Comparison of ENCODE assay signal across 25 cellular contexts in the genomic region with DNA sequence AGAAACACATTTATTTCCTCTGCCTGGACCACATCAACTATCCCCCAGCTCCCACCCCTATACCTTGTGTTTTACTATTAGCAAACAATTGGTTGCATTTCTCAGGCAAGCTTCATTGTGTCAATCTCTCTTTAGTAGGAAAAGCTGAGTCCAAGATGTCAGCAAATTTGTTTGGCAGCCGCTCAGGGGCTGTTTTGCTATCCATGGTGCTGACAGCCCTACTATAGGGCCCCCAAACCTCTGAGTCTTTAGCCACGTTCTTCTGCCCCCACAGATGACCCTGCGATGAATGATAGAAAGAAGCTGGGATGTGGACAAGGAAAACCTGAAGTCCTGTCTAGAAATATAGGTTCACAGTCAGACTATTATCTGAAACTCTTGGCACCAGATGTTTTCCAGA. TPM values are rescaled to one million over a fixed set of nuclear protein-coding genes. Genes with fewer than 3 reads are reported as not detected.
DNase-seq lines count a peak whose midpoint lies in the region; ATAC-seq, FAIRE-seq and TF ChIP-seq lines count a peak whose summit lies in the region.
"Had no signal": no experiment of that assay in that cellular context is flagged by ENCODE, and none has a peak within 500 bp of the region (broad histone marks: within the 10 kb centered on the region; RNA-seq: fewer than 3 reads in every experiment).

No MANE protein-coding gene starts in this region.

- 18% methylated on average over 3 of the region's 3 CpGs for WGBS in HepG2 (ENCODE audit: low lambda C conversion rate)
- WGBS in thyroid gland, 2 donors, result 25 to 39% methylated on average over 3 of the region's 3 CpGs

- intact Hi-C loops in PC-3 (cut with micrococcal nuclease) (no loop called here), HepG2 (cut with micrococcal nuclease; ENCODE audit: unreplicated experiment) (no loop called here), thyroid gland (cut with DNase I) (no loop called here)

- TF ChIP-seq POLR2A in HepG2 (IDR thresholded peaks at IDR 0.05; ENCODE audit: insufficient read depth in 1 of 2, low read depth in 2 of 2, low read length in 2 of 2) (no peak), thyroid gland (IDR thresholded peaks at IDR 0.05) (no peak)

- H3K4me3 ChIP-seq in PC-3 (ENCODE audit: low read length) (no peak overlapping the region), choroid plexus epithelial cell (ENCODE audit: low read depth, low read length) (no peak overlapping the region), HepG2 (replicated peaks in 1 of 3; ENCODE audit: insufficient read depth in 1 of 3, low read depth in 2 of 3, low read length in 3 of 3) (no peak overlapping the region), thyroid gland (replicated peaks in 1 of 3) (no peak overlapping the region)
- H3K4me3 ChIP-seq: ascending aorta had no signal

- H2AFZ ChIP-seq in PC-3 (ENCODE audit: low read length) (no peak overlapping the region), HepG2 (ENCODE audit: low read length) (no peak overlapping the region)

- H4K20me1 ChIP-seq in PC-3 (ENCODE audit: low read length) (no peaks in the 10 kb centered on the region), HepG2 (ENCODE audit: insufficient read depth, low read length) (no peaks in the 10 kb centered on the region)

- H3K4me2 ChIP-seq in PC-3 (ENCODE audit: low read length) (no peak overlapping the region), HepG2 (ENCODE audit: low read depth, low read length) (no peak overlapping the region)

- BruUV-seq in PC-3 (replicated peaks; lab: Mats Ljungman, UMichigan) (no TSS peak), HepG2 (replicated peaks; lab: Mats Ljungman, UMichigan) (no TSS peak)

- H3F3A ChIP-seq in PC-3 (ENCODE audit: low read length, unreplicated experiment), result no peaks in the 10 kb centered on the region

- ATAC-seq in PC-3, result no peak
- ATAC-seq in HepG2, result no peak
- ATAC-seq in HG03280 (IDR thresholded peaks at IDR 0.05; ENCODE audit: unreplicated experiment), result no peak
- no peak for ATAC-seq in HG02763 (IDR thresholded peaks at IDR 0.05; ENCODE audit: unreplicated experiment)
- ATAC-seq in GM19035 (IDR thresholded peaks at IDR 0.05; ENCODE audit: unreplicated experiment), result no peak
- ATAC-seq: activated CD8-positive, alpha-beta memory T cell treated with anti-CD3 and anti-CD28 coated beads, Interleukin-2, amount 10 ng/mL, durations not matched to agents 7 days and 5 days had no signal

- DNase-seq in ELF-1 (ENCODE audit: low read depth, low spot score) (peak; percentile 38), PC-3 (peak; percentile 24), choroid plexus epithelial cell (ENCODE audit: low read depth) (peak; percentile 19), HepG2 (ENCODE audit: low spot score) (no peak), thyroid gland (no peak)
- DNase-seq: activated CD8-positive, alpha-beta memory T cell treated with anti-CD3 and anti-CD28 coated beads, Interleukin-2, amount 10 ng/mL, durations not matched to agents 7 days and 5 days; activated gamma-delta T cell treated with Interleukin-2 at 50 U/mL for 16 hours; AML-193; Calu3; GF-D8; HCEC 1CT; head of caudate nucleus; kidney; NCI-H2081; NCI-H526; retina; stimulated activated CD4-positive, alpha-beta T cell treated with anti-CD3 and anti-CD28 coated beads, Interleukin-15, amount 100 ng/mL, for 24 hours; T-helper 1 cell had no signal

- H3K36me3 ChIP-seq in PC-3 (ENCODE audit: low read depth, low read length) (no peaks in the 10 kb centered on the region), HepG2 (replicated peaks in 1 of 2; ENCODE audit: control insufficient read depth in 1 of 2, insufficient read depth in 2 of 2, low read length in 2 of 2) (no peaks in the 10 kb centered on the region), thyroid gland (no peaks in the 10 kb centered on the region)
- H3K36me3 ChIP-seq: ascending aorta had no signal

- POLR2A ChIA-PET in PC-3 (lab: Charles Lee; ENCODE audit: unreplicated experiment), result no interaction called here
- POLR2A ChIA-PET in HepG2 (lab: Yijun Ruan, JAX), result no interaction called here

- no peaks in the 10 kb centered on the region for H3K9me2 ChIP-seq in PC-3 (replicated peaks; ENCODE audit: low read length)

- TF ChIP-seq EP300 in HepG2 (IDR thresholded peaks at IDR 0.05; ENCODE audit: low read depth in 2 of 2, low read length in 2 of 2) (no peak), HepG2 (CRISPR knock-in tag; IDR thresholded peaks at IDR 0.05; ENCODE audit: borderline replicate concordance) (no peak)

- FAIRE-seq in HepG2 (lab: Jason Lieb, UNC), result no peak
- FAIRE-seq: colon, kidney, RCC 7860 had no signal

- H3K27ac ChIP-seq in PC-3 (ENCODE audit: low read length) (no peak overlapping the region), HepG2 (ENCODE audit: extremely low read length, insufficient read depth, low read length) (no peak overlapping the region), thyroid gland (no peak overlapping the region)
- H3K27ac ChIP-seq: ascending aorta had no signal

- H3K9ac ChIP-seq in PC-3 (ENCODE audit: low read length) (no peak overlapping the region), HepG2 (ENCODE audit: insufficient read depth, low read depth, low read length) (no peak overlapping the region)

- TF ChIP-seq CTCF in PC-3 (conservative IDR thresholded peaks at IDR 0.05; ENCODE audit: low read depth, low read length) (no peak), choroid plexus epithelial cell (conservative IDR thresholded peaks at IDR 0.05; ENCODE audit: low read depth, low read length) (no peak), HepG2 (CRISPR knock-in tag; IDR thresholded peaks at IDR 0.05) (no peak), thyroid gland (IDR thresholded peaks at IDR 0.05) (no peak)

- H3K9me3 ChIP-seq in PC-3 (ENCODE audit: low read length), result no peaks in the 10 kb centered on the region
- H3K9me3 ChIP-seq in HepG2 (ENCODE audit: low read length), result no peaks in the 10 kb centered on the region
- no peaks in the 10 kb centered on the region for H3K9me3 ChIP-seq in thyroid gland
- H3K9me3 ChIP-seq: ascending aorta had no signal

- CTCF ChIA-PET in PC-3 (lab: Charles Lee) (no interaction called here), HepG2 (lab: Yijun Ruan, JAX; ENCODE audit: low intra/inter-chr PET ratio, low total read pairs) (no interaction called here)

- TF ChIP-seq RAD21 in HepG2 (CRISPR knock-in tag; IDR thresholded peaks at IDR 0.05), result no peak

- H3K79me2 ChIP-seq in PC-3 (ENCODE audit: low read length) (no peaks in the 10 kb centered on the region), HepG2 (ENCODE audit: insufficient read depth, low read length) (no peaks in the 10 kb centered on the region)

- H3K4me1 ChIP-seq in PC-3 (ENCODE audit: insufficient read depth, low read length), result no peaks in the 10 kb centered on the region
- peaks cover 6% of the 10 kb centered on the region for H3K4me1 ChIP-seq in HepG2 (ENCODE audit: insufficient read depth, low read length)
- no peaks in the 10 kb centered on the region for H3K4me1 ChIP-seq in thyroid gland
- H3K4me1 ChIP-seq: ascending aorta had no signal

- in situ Hi-C loops in HepG2 (cut with HindIII; ENCODE audit: extremely low pct_ligation_motif_present, low pct_unique_long_range_greater_than_20kb), result no loop called here

- peaks cover 61% of the 10 kb centered on the region for H3K27me3 ChIP-seq in PC-3 (ENCODE audit: low read length)
- H3K27me3 ChIP-seq in HepG2 (ENCODE audit: control insufficient read depth in 1 of 2, insufficient read depth in 2 of 2, low read length in 2 of 2), result no peaks in the 10 kb centered on the region; a peak in 1 of 5 replicates
- no peaks in the 10 kb centered on the region for H3K27me3 ChIP-seq in thyroid gland
- H3K27me3 ChIP-seq: ascending aorta had no signal

RNA-seq across cellular contexts. Expression of gene SYNDIG1L, which starts 11.6 kb away (rescaled TPM):
- not detected in 2 replicates for total RNA-seq in PC-3 (2014; rRNA removed)
- not detected in 2 replicates for total RNA-seq in HepG2 (2016; rRNA removed; fragmentation: Illumina TruSeq; extraction: Trizol)
- not detected in 2 replicates for total RNA-seq in HepG2 (2016; cell fraction: cytosol; rRNA removed; fragmentation: Illumina TruSeq; extraction: Trizol; ENCODE audit: low read depth)
- not detected in 2 replicates for total RNA-seq in HepG2 (2016; cell fraction: insoluble cytoplasmic fraction; rRNA removed; fragmentation: Illumina TruSeq; extraction: Trizol)
- total RNA-seq in HepG2 (2016; cell fraction: membrane; rRNA removed; fragmentation: Illumina TruSeq; extraction: Trizol), result not detected in 2 replicates
- not detected in 2 replicates for total RNA-seq in HepG2 (2016; cell fraction: nucleus; rRNA removed; fragmentation: Illumina TruSeq; extraction: Trizol)
- 0.04 and 0.10 TPM in 2 replicates for polyA plus RNA-seq in HepG2 (2011; rRNA removed)
- 0.03 TPM in 1 of 2 replicates, not detected in the other for polyA plus RNA-seq in HepG2 (2011; cell fraction: cytosol; rRNA removed)
- 0.21 and 0.29 TPM in 2 replicates for polyA plus RNA-seq in HepG2 (2011; cell fraction: nucleus; rRNA removed)
- polyA plus RNA-seq in HepG2 (2012), result 0.12 TPM in 1 of 2 replicates, not detected in the other
- polyA plus RNA-seq in HepG2 (2016; cell fraction: cytosol; fragmentation: Illumina TruSeq; extraction: Trizol; ENCODE audit: low read depth), result not detected in 2 replicates
- not detected in 2 replicates for polyA plus RNA-seq in HepG2 (2016; cell fraction: insoluble cytoplasmic fraction; fragmentation: Illumina TruSeq; extraction: Trizol; ENCODE audit: low read depth)
- not detected in 2 replicates for polyA plus RNA-seq in HepG2 (2016; cell fraction: membrane; fragmentation: Illumina TruSeq; extraction: Trizol; ENCODE audit: low read depth)
- polyA plus RNA-seq in HepG2 (2016; cell fraction: nucleus; fragmentation: Illumina TruSeq; extraction: Trizol; ENCODE audit: insufficient read depth, low read depth), result not detected in 2 replicates
- not detected in 2 replicates for polyA minus RNA-seq in HepG2 (2011; rRNA and poly(A)+ RNA removed; ENCODE audit: low replicate concordance)
- polyA minus RNA-seq in HepG2 (2011; cell fraction: cytosol; rRNA and poly(A)+ RNA removed), result not detected in 2 replicates
- not detected in 2 replicates for polyA minus RNA-seq in HepG2 (2011; cell fraction: nucleus; rRNA and poly(A)+ RNA removed)
- under 1 TPM in 2 of 4 donors, not detected in 2; 0.13 to 0.54 TPM for total RNA-seq in thyroid gland
- total RNA-seq: activated CD8-positive, alpha-beta memory T cell treated with anti-CD3 and anti-CD28 coated beads, Interleukin-2, amount 10 ng/mL, durations not matched to agents 7 days and 5 days; ascending aorta; Calu3; epithelial cell of proximal tubule had no signal

RNA-seq across cellular contexts. Expression of gene NPC2, which starts 55.5 kb away (rescaled TPM):
- total RNA-seq in PC-3 (2014; rRNA removed) (138 and 195 TPM in 2 replicates), HepG2 (2016; rRNA removed; fragmentation: Illumina TruSeq; extraction: Trizol) (108 and 164 TPM in 2 replicates), thyroid gland (1,000 to 10,000 TPM in 1 of 4 donors, 100 to 1,000 TPM in 3; 583 to 1,617 (median 793) TPM)
- 97.6 and 98.1 TPM in 2 replicates for total RNA-seq in HepG2 (2016; cell fraction: cytosol; rRNA removed; fragmentation: Illumina TruSeq; extraction: Trizol; ENCODE audit: low read depth)
- total RNA-seq in HepG2 (2016; cell fraction: insoluble cytoplasmic fraction; rRNA removed; fragmentation: Illumina TruSeq; extraction: Trizol), result 110 and 171 TPM in 2 replicates
- total RNA-seq in HepG2 (2016; cell fraction: membrane; rRNA removed; fragmentation: Illumina TruSeq; extraction: Trizol), result 151 and 156 TPM in 2 replicates
- 133 and 142 TPM in 2 replicates for total RNA-seq in HepG2 (2016; cell fraction: nucleus; rRNA removed; fragmentation: Illumina TruSeq; extraction: Trizol)
- 132 and 136 TPM in 2 replicates for polyA plus RNA-seq in HepG2 (2011; rRNA removed)
- polyA plus RNA-seq in HepG2 (2011; cell fraction: cytosol; rRNA removed), result 168 and 213 TPM in 2 replicates
- 111 and 132 TPM in 2 replicates for polyA plus RNA-seq in HepG2 (2011; cell fraction: nucleus; rRNA removed)
- 184 and 188 TPM in 2 replicates for polyA plus RNA-seq in HepG2 (2012)
- polyA plus RNA-seq in HepG2 (2016; cell fraction: cytosol; fragmentation: Illumina TruSeq; extraction: Trizol; ENCODE audit: low read depth), result 123 and 125 TPM in 2 replicates
- 137 and 155 TPM in 2 replicates for polyA plus RNA-seq in HepG2 (2016; cell fraction: insoluble cytoplasmic fraction; fragmentation: Illumina TruSeq; extraction: Trizol; ENCODE audit: low read depth)
- 181 and 189 TPM in 2 replicates for polyA plus RNA-seq in HepG2 (2016; cell fraction: membrane; fragmentation: Illumina TruSeq; extraction: Trizol; ENCODE audit: low read depth)
- polyA plus RNA-seq in HepG2 (2016; cell fraction: nucleus; fragmentation: Illumina TruSeq; extraction: Trizol; ENCODE audit: insufficient read depth, low read depth), result 223 and 240 TPM in 2 replicates
- 84.2 and 184 TPM in 2 replicates for polyA minus RNA-seq in HepG2 (2011; rRNA and poly(A)+ RNA removed; ENCODE audit: low replicate concordance)
- 82.0 and 93.2 TPM in 2 replicates for polyA minus RNA-seq in HepG2 (2011; cell fraction: cytosol; rRNA and poly(A)+ RNA removed)
- polyA minus RNA-seq in HepG2 (2011; cell fraction: nucleus; rRNA and poly(A)+ RNA removed), result 30.8 and 32.4 TPM in 2 replicates

RNA-seq across cellular contexts. Expression of gene ISCA2, which starts 55.9 kb away (rescaled TPM):
- total RNA-seq in PC-3 (2014; rRNA removed) (30.1 and 32.3 TPM in 2 replicates), HepG2 (2016; rRNA removed; fragmentation: Illumina TruSeq; extraction: Trizol) (43.4 and 53.0 TPM in 2 replicates), thyroid gland (10 to 100 TPM; 24.6 to 54.9 (median 44.2) TPM)
- 17.5 and 18.2 TPM in 2 replicates for total RNA-seq in HepG2 (2016; cell fraction: cytosol; rRNA removed; fragmentation: Illumina TruSeq; extraction: Trizol; ENCODE audit: low read depth)
- total RNA-seq in HepG2 (2016; cell fraction: insoluble cytoplasmic fraction; rRNA removed; fragmentation: Illumina TruSeq; extraction: Trizol), result 42.9 and 57.5 TPM in 2 replicates
- 23.3 and 26.7 TPM in 2 replicates for total RNA-seq in HepG2 (2016; cell fraction: membrane; rRNA removed; fragmentation: Illumina TruSeq; extraction: Trizol)
- total RNA-seq in HepG2 (2016; cell fraction: nucleus; rRNA removed; fragmentation: Illumina TruSeq; extraction: Trizol), result 21.1 and 23.4 TPM in 2 replicates
- 24.8 and 32.1 TPM in 2 replicates for polyA plus RNA-seq in HepG2 (2011; rRNA removed)
- 24.5 and 27.0 TPM in 2 replicates for polyA plus RNA-seq in HepG2 (2011; cell fraction: cytosol; rRNA removed)
- polyA plus RNA-seq in HepG2 (2011; cell fraction: nucleus; rRNA removed), result 11.3 and 11.4 TPM in 2 replicates
- 18.4 and 18.8 TPM in 2 replicates for polyA plus RNA-seq in HepG2 (2012)
- 16.6 and 20.0 TPM in 2 replicates for polyA plus RNA-seq in HepG2 (2016; cell fraction: cytosol; fragmentation: Illumina TruSeq; extraction: Trizol; ENCODE audit: low read depth)
- 55.8 and 67.9 TPM in 2 replicates for polyA plus RNA-seq in HepG2 (2016; cell fraction: insoluble cytoplasmic fraction; fragmentation: Illumina TruSeq; extraction: Trizol; ENCODE audit: low read depth)
- polyA plus RNA-seq in HepG2 (2016; cell fraction: membrane; fragmentation: Illumina TruSeq; extraction: Trizol; ENCODE audit: low read depth), result 20.6 and 24.2 TPM in 2 replicates
- 34.4 and 35.5 TPM in 2 replicates for polyA plus RNA-seq in HepG2 (2016; cell fraction: nucleus; fragmentation: Illumina TruSeq; extraction: Trizol; ENCODE audit: insufficient read depth, low read depth)
- 3.1 and 4.4 TPM in 2 replicates for polyA minus RNA-seq in HepG2 (2011; rRNA and poly(A)+ RNA removed; ENCODE audit: low replicate concordance)
- polyA minus RNA-seq in HepG2 (2011; cell fraction: cytosol; rRNA and poly(A)+ RNA removed), result 5.8 and 7.5 TPM in 2 replicates
- polyA minus RNA-seq in HepG2 (2011; cell fraction: nucleus; rRNA and poly(A)+ RNA removed), result 6.5 and 6.6 TPM in 2 replicates

Comparison
In these comparisons a context has a peak if more than half of its experiments do, and no peak if none do; other contexts are left out.
1. DNase-seq: peak in ELF-1 (single experiment), PC-3 (single experiment) and choroid plexus epithelial cell (single experiment); none in HepG2 (single experiment) and thyroid gland (0 of 2).